Comparison of ENCODE assay signal across 8 cellular contexts in genomic region chr11:44949160-44950035, GRCh38. TPM values are rescaled to one million over a fixed set of nuclear protein-coding genes. Genes with fewer than 3 reads are reported as not detected.
A peak's percentile ranks its signal among the peaks of the same experiment; 100 is the strongest.
DNase-seq lines count a peak whose midpoint lies in the region; ATAC-seq and TF ChIP-seq lines count a peak whose summit lies in the region.

No MANE protein-coding gene starts in this region.

- DNase-seq in AG08396 (ENCODE audit: low spot score) = peak; percentile 61
- peak; percentile 50 for DNase-seq in HEK293T (ENCODE audit: extremely low spot score)
- peak; percentile 87 for DNase-seq in WERI-Rb-1
- peak; percentile 71 for DNase-seq in endothelial cell (ENCODE audit: low spot score)
- DNase-seq in upper lobe of left lung = peak; percentile 48 to 91
- no peak for DNase-seq in ACHN

- TF ChIP-seq EP300 in upper lobe of left lung (IDR thresholded peaks at IDR 0.05) = no peak

- H3K9ac ChIP-seq in mucosa of stomach (ENCODE audit: low read length) = peak overlapping the region; percentile 88

- ATAC-seq in upper lobe of left lung (ENCODE audit: low FRiP score in 2 of 2) (peak in 1 of 2 donors; percentile 34), GM21737 (IDR thresholded peaks at IDR 0.05; ENCODE audit: unreplicated experiment) (no peak)

- peak overlapping the region; percentile 91 for H3K4me3 Mint-ChIP-seq in endothelial cell (ENCODE audit: unreplicated experiment)

- POLR2A ChIA-PET in HEK293T (lab: Yijun Ruan, JAX) = no interaction called here

- H3K27me3 ChIP-seq in WERI-Rb-1 (ENCODE audit: insufficient read depth, low read depth, severe bottlenecking) (no peaks in the 10 kb centered on the region), mucosa of stomach (ENCODE audit: control insufficient read depth, insufficient read depth, low read length) (no peaks in the 10 kb centered on the region), upper lobe of left lung (no peaks in the 10 kb centered on the region)

- CTCF ChIA-PET in HEK293T (lab: Yijun Ruan, JAX) = interaction anchor here (0.9 kb wide), 2 partner anchors 8 to 17 kb away, joined by 3 read pairs; no protein-coding TSS in a partner anchor

- H3K27me3 Mint-ChIP-seq in endothelial cell (ENCODE audit: unreplicated experiment) = peaks cover 15% of the 10 kb centered on the region

- H3K4me3 ChIP-seq in WERI-Rb-1 (ENCODE audit: low read depth, low read length) (peak overlapping the region; percentile 89), mucosa of stomach (ENCODE audit: low read length) (peak overlapping the region; percentile 84), upper lobe of left lung (peak overlapping the region; percentile 75 to 98 (median 93))

- H3K4me1 ChIP-seq in mucosa of stomach (ENCODE audit: control insufficient read depth, insufficient read depth, low read length) = peaks cover 41% of the 10 kb centered on the region
- H3K4me1 ChIP-seq in upper lobe of left lung = peaks cover 21 to 68% (median 44%) of the 10 kb centered on the region in 4 donors

- peaks cover 33% of the 10 kb centered on the region for H3K4me1 Mint-ChIP-seq in endothelial cell (ENCODE audit: unreplicated experiment)

- H3K9me3 ChIP-seq in WERI-Rb-1 (ENCODE audit: severe bottlenecking) (no peaks in the 10 kb centered on the region), mucosa of stomach (ENCODE audit: control insufficient read depth, low read length) (no peaks in the 10 kb centered on the region), upper lobe of left lung (no peaks in the 10 kb centered on the region)

- no peaks in the 10 kb centered on the region for H3K9me3 Mint-ChIP-seq in endothelial cell (ENCODE audit: unreplicated experiment)

- 9% methylated on average over 14 to 47 of the region's 57 CpGs for WGBS in upper lobe of left lung, 2 donors

- TF ChIP-seq CTCF in WERI-Rb-1 (IDR thresholded peaks at IDR 0.05; ENCODE audit: low read depth, low read length) = peak; percentile 68
- peak; percentile 75 for TF ChIP-seq CTCF in endothelial cell (IDR thresholded peaks at IDR 0.05; ENCODE audit: unreplicated experiment)
- TF ChIP-seq CTCF in upper lobe of left lung (IDR thresholded peaks at IDR 0.05) = peak; percentile 24 to 55 (median 38)

- in situ Hi-C loops in ACHN (cut with HindIII; ENCODE audit: low pct_ligation_motif_present, low pct_unique_long_range_greater_than_20kb, low sequenced_read_pairs) = loop anchor here (25.0 kb wide), 1 partner anchor 163 kb away; no protein-coding TSS in a partner anchor

- H3K27ac ChIP-seq in WERI-Rb-1 (peak overlapping the region; percentile 98), upper lobe of left lung (peak overlapping the region; percentile 79 to 95 (median 88))

- H3K36me3 ChIP-seq in WERI-Rb-1 (peaks cover 50% of the 10 kb centered on the region), mucosa of stomach (ENCODE audit: control insufficient read depth, insufficient read depth, low read length) (no peaks in the 10 kb centered on the region), upper lobe of left lung (peaks cover 0 to 2% (median 0%) of the 10 kb centered on the region in 4 donors)

- peaks cover 4% of the 10 kb centered on the region for H3K36me3 Mint-ChIP-seq in endothelial cell (ENCODE audit: low read depth, unreplicated experiment)

- H3K27ac Mint-ChIP-seq in endothelial cell (ENCODE audit: unreplicated experiment) = no peak overlapping the region

- TF ChIP-seq POLR2A in upper lobe of left lung (IDR thresholded peaks at IDR 0.05) = peak in 2 of 4 donors; percentile 41 to 45

TF ChIP-seq in HEK293T, 16 proteins besides CTCF, POLR2A, EP300 and RAD21:
- TF ChIP-seq FOXM1 (IDR thresholded peaks at IDR 0.05; ENCODE audit: borderline replicate concordance) (no peak), SUZ12 (IDR thresholded peaks at IDR 0.05) (no peak), NFRKB (IDR thresholded peaks at IDR 0.05) (no peak)

RNA-seq across cellular contexts. Expression of gene TP53I11, which starts 1.3 kb away (rescaled TPM):
- total RNA-seq in endothelial cell (ENCODE audit: unreplicated experiment) = 149 TPM
- total RNA-seq in upper lobe of left lung = 100 to 1,000 TPM in 3 of 6 donors, 10 to 100 TPM in 3; 55.3 to 127 (median 101) TPM
